21 cellular contexts compared by ENCODE assay signal in the genomic region with DNA sequence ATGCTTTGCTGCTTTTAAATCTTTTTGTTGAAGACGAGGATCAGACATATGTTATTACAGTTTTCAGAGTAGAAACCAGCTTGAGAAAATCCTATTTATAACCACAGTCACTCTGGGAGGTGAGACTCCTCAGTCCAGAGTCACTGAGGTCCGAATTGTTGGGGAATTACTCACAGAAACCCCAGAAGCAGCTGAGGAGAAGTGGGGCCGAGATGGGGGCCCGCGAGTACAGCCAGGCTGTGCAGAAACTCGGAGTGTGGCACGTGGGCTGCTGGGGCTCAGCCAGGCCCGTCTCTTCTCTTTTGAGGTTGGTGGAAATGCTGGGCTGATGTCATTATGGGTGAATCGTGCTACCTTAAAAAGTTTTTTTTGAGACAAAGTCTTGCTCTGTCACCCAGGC. TPM values are rescaled to one million over a fixed set of nuclear protein-coding genes. Genes with fewer than 3 reads are reported as not detected.
A peak's percentile ranks its signal among the peaks of the same experiment; 100 is the strongest.
DNase-seq lines count a peak whose midpoint lies in the region; ATAC-seq and TF ChIP-seq lines count a peak whose summit lies in the region.
"Had no signal": no experiment of that assay in that cellular context is flagged by ENCODE, and none has a peak within 500 bp of the region (broad histone marks: within the 10 kb centered on the region; RNA-seq: fewer than 3 reads in every experiment).

No MANE protein-coding gene starts in this region.

- H3K9me2 ChIP-seq in PC-9 (ENCODE audit: insufficient read depth): no peaks in the 10 kb centered on the region

- POLR2A ChIA-PET in PC-9 (lab: Charles Lee; ENCODE audit: unreplicated experiment): interaction anchor here (0.6 kb wide), 1 partner anchor 1109 kb away, joined by 12 read pairs; no protein-coding TSS in a partner anchor

- H3F3A ChIP-seq in PC-9 (ENCODE audit: insufficient read depth, low read depth): no peaks in the 10 kb centered on the region

- no TSS peak for BruUV-seq in PC-9 (replicated peaks; lab: Mats Ljungman, UMichigan)

- CTCF ChIA-PET in PC-9 (lab: Charles Lee): no interaction called here

- TF ChIP-seq CTCF in PC-9 (conservative IDR thresholded peaks at IDR 0.05): no peak
- no peak for TF ChIP-seq CTCF in fibroblast of lung (conservative IDR thresholded peaks at IDR 0.05 in 1 of 2, IDR thresholded peaks at IDR 0.05 in 1 of 2; ENCODE audit: low read depth in 1 of 2, low read length in 2 of 2)

- no peak overlapping the region for H2AFZ ChIP-seq in PC-9
- no peak overlapping the region for H2AFZ ChIP-seq in fibroblast of lung (ENCODE audit: low read length)

- H3K4me1 ChIP-seq in PC-9 (replicated peaks; ENCODE audit: insufficient read depth) (peaks cover 11% of the 10 kb centered on the region), fibroblast of lung (ENCODE audit: control insufficient read depth, extremely low read depth, insufficient read depth, low read length) (no peaks in the 10 kb centered on the region)

- H3K27me3 ChIP-seq in PC-9 (ENCODE audit: insufficient read depth, low read depth) (peaks cover 20% of the 10 kb centered on the region), fibroblast of lung (ENCODE audit: control insufficient read depth, insufficient read depth, low read length) (no peaks in the 10 kb centered on the region)

- H4K20me1 ChIP-seq in PC-9 (ENCODE audit: insufficient read depth) (no peaks in the 10 kb centered on the region), fibroblast of lung (ENCODE audit: control insufficient read depth, extremely low read depth, insufficient read depth, low read length) (no peaks in the 10 kb centered on the region)

- no peaks in the 10 kb centered on the region for H3K9me3 ChIP-seq in PC-9 (ENCODE audit: insufficient read depth, low read depth)
- peaks cover 3% of the 10 kb centered on the region for H3K9me3 ChIP-seq in fibroblast of lung (ENCODE audit: control insufficient read depth, insufficient read depth, low read depth, low read length)
- H3K9me3 ChIP-seq: esophagus squamous epithelium, left lung had no signal

- DNase-seq in EL (peak; percentile 81), PC-9 (no peak), fibroblast of lung (ENCODE audit: low read depth in 2 of 2) (peak; percentile 31 to 71), skeletal muscle cell (ENCODE audit: low read depth) (peak; percentile 30), HuH-7.5 (ENCODE audit: low spot score) (no peak), caudate nucleus (lab: John Stamatoyannopoulos, UW) (no peak), NCI-H2029 treated with DMSO at 0.1 percent for 48 hours (lab: John Stamatoyannopoulos, UW) (no peak)
- DNase-seq: activated CD8-positive, alpha-beta T cell treated with anti-CD3 and anti-CD28 coated beads, Interleukin-2, amount 10 ng/mL, durations not matched to agents 7 days and 5 days; amygdala; CD4-positive, CD25-positive, alpha-beta regulatory T cell; esophagus squamous epithelium; left lung; naive B cell; NCI-H2107; NCI-H82; stimulated activated CD4-positive, alpha-beta T cell treated with anti-CD3 and anti-CD28 coated beads, Interleukin-15, amount 100 ng/mL, for 24 hours; WERI-Rb-1 had no signal

- ATAC-seq in GM21381 (IDR thresholded peaks at IDR 0.05; ENCODE audit: unreplicated experiment): no peak
- ATAC-seq: activated CD8-positive, alpha-beta T cell treated with anti-CD3 and anti-CD28 coated beads, Interleukin-2, amount 10 ng/mL, durations not matched to agents 7 days and 5 days; left lung had no signal

- H3K4me3 ChIP-seq in PC-9: no peak overlapping the region
- no peak overlapping the region for H3K4me3 ChIP-seq in fibroblast of lung (replicated peaks in 1 of 4; ENCODE audit: control extremely low read depth in 1 of 4, insufficient read depth in 1 of 4, low read depth in 3 of 4, low read length in 4 of 4)
- H3K4me3 ChIP-seq in skeletal muscle cell (ENCODE audit: low read depth, low read length): no peak overlapping the region
- H3K4me3 ChIP-seq: esophagus squamous epithelium, left lung had no signal

- H3K27ac ChIP-seq in PC-9 (no peak overlapping the region), fibroblast of lung (ENCODE audit: insufficient read depth, low read length) (no peak overlapping the region), caudate nucleus (ENCODE audit: low read depth, low read length) (no peak overlapping the region)
- H3K27ac ChIP-seq: esophagus squamous epithelium, left lung, RWPE1, WERI-Rb-1 had no signal

- no peak overlapping the region for H3K9ac ChIP-seq in fibroblast of lung (ENCODE audit: insufficient read depth, low read length)

- no peaks in the 10 kb centered on the region for H3K36me3 ChIP-seq in PC-9 (ENCODE audit: low read depth)
- no peaks in the 10 kb centered on the region for H3K36me3 ChIP-seq in fibroblast of lung (ENCODE audit: control insufficient read depth, insufficient read depth, low read length)
- H3K36me3 ChIP-seq: esophagus squamous epithelium, left lung, WERI-Rb-1 had no signal

- intact Hi-C loops in PC-9 (cut with micrococcal nuclease; ENCODE audit: unreplicated experiment): loop anchor here (2.0 to 10.0 kb wide), 2 partner anchors 160 to 240 kb away; partner anchors contain the start of gene LMF1

- H3K79me2 ChIP-seq in PC-9 (ENCODE audit: low read depth) (0 out of 2 replicates have a peak, but pooled peaks cover under 1% of the 10 kb centered on the region), fibroblast of lung (ENCODE audit: control insufficient read depth, insufficient read depth, low read length) (no peaks in the 10 kb centered on the region)

- H3K4me2 ChIP-seq in PC-9 (peak overlapping the region; percentile 5), fibroblast of lung (ENCODE audit: extremely low read depth, insufficient read depth, low read length) (no peak overlapping the region)

RNA-seq across cellular contexts. Expression of gene GNG13, which starts 14.4 kb away (rescaled TPM):
- not detected in 2 replicates for total RNA-seq in PC-9 (2021)
- total RNA-seq in fibroblast of lung: not detected in 2 replicates
- polyA plus RNA-seq in fibroblast of lung: not detected in 2 replicates
- polyA plus RNA-seq in fibroblast of lung (2012): not detected in 2 replicates
- polyA minus RNA-seq in fibroblast of lung (ENCODE audit: low replicate concordance): not detected in 2 replicates
- total RNA-seq: activated CD8-positive, alpha-beta T cell treated with anti-CD3 and anti-CD28 coated beads, Interleukin-2, amount 10 ng/mL, durations not matched to agents 7 days and 5 days; activated T-helper 1 cell treated with anti-CD3 and anti-CD28 coated beads, Interleukin-12 subunit alpha, Interleukin-12 subunit beta, Interleukin-2, Interleukin-4 antibody, amounts not matched to agents 30 ng/mL and 10 ng/mL and 1 ng/mL, durations not matched to agents 14 hours and 24 hours and 36 hours; CD4-positive, CD25-positive, alpha-beta regulatory T cell; esophagus squamous epithelium; left lung; progenitor cell of endocrine pancreas had no signal
- polyA plus RNA-seq: CD4-positive, CD25-positive, alpha-beta regulatory T cell had no signal

RNA-seq across cellular contexts. Expression of gene CHTF18, which starts 26.6 kb away (rescaled TPM):
- total RNA-seq in PC-9 (2021): 67.7 and 77.8 TPM in 2 replicates
- total RNA-seq in fibroblast of lung: 1.3 and 4.3 TPM in 2 replicates
- polyA plus RNA-seq in fibroblast of lung: 1.1 and 5.7 TPM in 2 replicates
- polyA plus RNA-seq in fibroblast of lung (2012): 3.5 and 16.0 TPM in 2 replicates
- 3.5 and 7.7 TPM in 2 replicates for polyA minus RNA-seq in fibroblast of lung (ENCODE audit: low replicate concordance)

RNA-seq across cellular contexts. Expression of gene RPUSD1, which starts 26.8 kb away (rescaled TPM):
- total RNA-seq in PC-9 (2021): 53.3 and 56.7 TPM in 2 replicates
- 15.9 and 16.2 TPM in 2 replicates for total RNA-seq in fibroblast of lung
- 8.2 and 10.3 TPM in 2 replicates for polyA plus RNA-seq in fibroblast of lung
- 12.6 and 21.8 TPM in 2 replicates for polyA plus RNA-seq in fibroblast of lung (2012)
- 6.6 and 10.6 TPM in 2 replicates for polyA minus RNA-seq in fibroblast of lung (ENCODE audit: low replicate concordance)

RNA-seq across cellular contexts. Expression of gene MSLN, which starts 54.4 kb away (rescaled TPM):
- 59.9 and 86.4 TPM in 2 replicates for total RNA-seq in PC-9 (2021)
- not detected in 2 replicates for total RNA-seq in fibroblast of lung
- polyA plus RNA-seq in fibroblast of lung: not detected in 2 replicates
- polyA plus RNA-seq in fibroblast of lung (2012): not detected in 2 replicates
- polyA minus RNA-seq in fibroblast of lung (ENCODE audit: low replicate concordance): not detected in 2 replicates
- total RNA-seq: activated CD8-positive, alpha-beta T cell treated with anti-CD3 and anti-CD28 coated beads, Interleukin-2, amount 10 ng/mL, durations not matched to agents 7 days and 5 days; activated T-helper 1 cell treated with anti-CD3 and anti-CD28 coated beads, Interleukin-12 subunit alpha, Interleukin-12 subunit beta, Interleukin-2, Interleukin-4 antibody, amounts not matched to agents 30 ng/mL and 10 ng/mL and 1 ng/mL, durations not matched to agents 14 hours and 24 hours and 36 hours; CD4-positive, CD25-positive, alpha-beta regulatory T cell had no signal
- polyA plus RNA-seq: CD4-positive, CD25-positive, alpha-beta regulatory T cell had no signal

Comparison
In these comparisons a context has a peak if more than half of its experiments do, and no peak if none do; other contexts are left out.
1. DNase-seq: peak in EL (single experiment), fibroblast of lung (2 of 2) and skeletal muscle cell (single experiment); none in PC-9 (0 of 2), HuH-7.5 (single experiment), caudate nucleus (0 of 61) and NCI-H2029 treated with DMSO at 0.1 percent for 48 hours (single experiment).
2. RNA of gene CHTF18, which starts 26.6 kb away (total RNA-seq): 67.7 to 77.8 TPM in PC-9; 1.3 to 4.3 TPM in fibroblast of lung; every median in the first group is over 10 times any median in the second.